ENCODE assay signal across 8 cellular contexts in genomic region chr6:159217595-159218275, GRCh38. TPM values are rescaled to one million over a fixed set of nuclear protein-coding genes. Genes with fewer than 3 reads are reported as not detected.
DNase-seq lines count a peak whose midpoint lies in the region; ATAC-seq and TF ChIP-seq lines count a peak whose summit lies in the region.

No MANE protein-coding gene starts in this region.

- TF ChIP-seq CTCF in liver (IDR thresholded peaks at IDR 0.05; ENCODE audit: low read depth, low read length, missing input control) (peak; percentile 47), lower leg skin (IDR thresholded peaks at IDR 0.05) (no peak)

- WGBS in liver = 53% methylated on average over 17 of the region's 17 CpGs
- WGBS in lower leg skin, 2 donors = 63 to 66% methylated on average over 17 of the region's 17 CpGs

- ATAC-seq in GM21619 (IDR thresholded peaks at IDR 0.05; ENCODE audit: unreplicated experiment) = peak; percentile 74

- no peaks in the 10 kb centered on the region for H3K9me3 ChIP-seq in liver (ENCODE audit: control insufficient read depth in 4 of 4, low read length in 3 of 4)

- DNase-seq in NCI-H526 (lab: John Stamatoyannopoulos, UW) = peak; percentile 6 to 68
- DNase-seq in NCI-H526 treated with DMSO at 0.1 percent for 48 hours (lab: John Stamatoyannopoulos, UW) = no peak
- peak; percentile 47 for DNase-seq in NCI-H1105 treated with DMSO at 0.1 percent for 48 hours (lab: John Stamatoyannopoulos, UW)
- peak; percentile 74 for DNase-seq in astrocyte of the hippocampus (ENCODE audit: low read depth, low spot score)
- DNase-seq in hippocampal formation (lab: John Stamatoyannopoulos, UW) = no peak
- DNase-seq in lower leg skin (ENCODE audit: low spot score in 2 of 2) = no peak

- no peak for TF ChIP-seq POLR2A in lower leg skin (IDR thresholded peaks at IDR 0.05)

- H3K36me3 ChIP-seq in liver (ENCODE audit: control insufficient read depth in 4 of 4, insufficient read depth in 3 of 4, low read depth in 1 of 4, low read length in 3 of 4) = no peaks in the 10 kb centered on the region

- H3K4me1 ChIP-seq in liver (ENCODE audit: control insufficient read depth in 4 of 4, insufficient read depth in 4 of 4, low read length in 3 of 4) = no peaks in the 10 kb centered on the region

- no peak overlapping the region for H3K4me3 ChIP-seq in liver (ENCODE audit: low read depth in 1 of 3, low read length in 3 of 3)
- no peak overlapping the region for H3K4me3 ChIP-seq in lower leg skin (ENCODE audit: low read depth, poor library complexity, severe bottlenecking)

- H3K27me3 ChIP-seq in liver (ENCODE audit: control insufficient read depth in 4 of 4, insufficient read depth in 4 of 4, low read length in 3 of 4) = no peaks in the 10 kb centered on the region

- peak; percentile 73 to 81 for TF ChIP-seq RAD21 in liver (IDR thresholded peaks at IDR 0.05)

- H3K9ac ChIP-seq in liver (ENCODE audit: low read depth in 1 of 2, low read length in 2 of 2) = no peak overlapping the region

- no peak overlapping the region for H3K27ac ChIP-seq in liver (ENCODE audit: low read depth in 1 of 2, low read length in 2 of 2)

- intact Hi-C loops in lower leg skin (cut with DNase I; ENCODE audit: low total_unique reads) = no loop called here

TF ChIP-seq in liver, 16 proteins besides CTCF, POLR2A, EP300 and RAD21:
- TF ChIP-seq SP1 (IDR thresholded peaks at IDR 0.05) = no peak
- TF ChIP-seq FOXA2 (IDR thresholded peaks at IDR 0.05) = no peak
- TF ChIP-seq TAF1 (conservative IDR thresholded peaks at IDR 0.05) = no peak
- TF ChIP-seq JUND (IDR thresholded peaks at IDR 0.05) = no peak
- TF ChIP-seq ZBTB33 (IDR thresholded peaks at IDR 0.05) = no peak
- TF ChIP-seq ATF3 (IDR thresholded peaks at IDR 0.05) = no peak

RNA-seq across cellular contexts. Expression of gene FNDC1, which starts 48.5 kb away (rescaled TPM):
- total RNA-seq in liver = under 1 TPM; 0.17 to 0.47 TPM
- polyA plus RNA-seq in liver = under 1 TPM in 1 of 2 donors, not detected in 1; 0.10 TPM
- total RNA-seq in lower leg skin = 1 to 10 TPM in 1 of 4 donors, under 1 TPM in 1, not detected in 2; 0.30 to 1.3 TPM

Comparison
In these comparisons a context has a peak if more than half of its experiments do, and no peak if none do; other contexts are left out.
1. DNase-seq: peak in NCI-H526 (2 of 2), NCI-H1105 treated with DMSO at 0.1 percent for 48 hours (single experiment) and astrocyte of the hippocampus (single experiment); none in NCI-H526 treated with DMSO at 0.1 percent for 48 hours (single experiment), hippocampal formation (0 of 2) and lower leg skin (0 of 2).